ENCODE assay signal across 11 cellular contexts in the genomic region with DNA sequence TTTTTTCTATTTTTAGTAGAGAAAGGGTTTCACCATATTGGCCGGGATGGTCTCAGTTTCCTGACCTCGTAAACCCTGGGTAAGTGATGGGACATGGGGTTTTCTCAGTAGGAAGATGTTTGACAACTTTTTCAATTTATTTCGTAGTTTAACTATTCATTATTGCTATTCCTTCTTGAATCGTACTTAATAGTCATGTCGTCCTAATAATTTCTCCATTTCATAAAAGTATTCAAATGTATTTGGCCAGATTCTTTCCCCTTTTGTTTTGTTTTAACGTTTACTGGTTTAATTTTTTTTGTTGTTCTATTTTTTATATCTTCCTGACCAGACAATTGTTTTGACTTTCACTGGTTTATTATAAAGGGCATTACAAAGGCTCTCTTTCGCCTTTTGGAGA. TPM values are rescaled to one million over a fixed set of nuclear protein-coding genes. Genes with fewer than 3 reads are reported as not detected.
DNase-seq lines count a peak whose midpoint lies in the region; ATAC-seq, FAIRE-seq and TF ChIP-seq lines count a peak whose summit lies in the region.
"Had no signal": no experiment of that assay in that cellular context is flagged by ENCODE, and none has a peak within 500 bp of the region (broad histone marks: within the 10 kb centered on the region; RNA-seq: fewer than 3 reads in every experiment).

No MANE protein-coding gene starts in this region.

- H3K27ac Mint-ChIP-seq in stimulated activated naive CD8-positive, alpha-beta T cell treated with anti-CD3 and anti-CD28 coated beads, Interleukin-15, Interleukin-2, amounts not matched to agents 100 ng/mL and 50 ng/mL, for 24 hours = no peak overlapping the region
- H3K27ac Mint-ChIP-seq in activated naive CD8-positive, alpha-beta T cell treated with anti-CD3 and anti-CD28 coated beads for 36 hours = no peak overlapping the region

- no peaks in the 10 kb centered on the region for H4K20me1 ChIP-seq in HepG2 (ENCODE audit: insufficient read depth, low read length)

- H3K4me1 Mint-ChIP-seq in stimulated activated naive CD8-positive, alpha-beta T cell treated with anti-CD3 and anti-CD28 coated beads, Interleukin-15, Interleukin-2, amounts not matched to agents 100 ng/mL and 50 ng/mL, for 24 hours (ENCODE audit: low read depth) = peaks cover 30% of the 10 kb centered on the region
- peaks cover 35% of the 10 kb centered on the region for H3K4me1 Mint-ChIP-seq in activated naive CD8-positive, alpha-beta T cell treated with anti-CD3 and anti-CD28 coated beads for 36 hours

- no peak overlapping the region for H3K9ac ChIP-seq in HepG2 (ENCODE audit: insufficient read depth, low read depth, low read length)

- no peak for ATAC-seq in stimulated activated naive CD8-positive, alpha-beta T cell treated with anti-CD3 and anti-CD28 coated beads, Interleukin-15, Interleukin-2, amounts not matched to agents 100 U/mL and 50 U/mL, for 24 hours
- ATAC-seq in HepG2 = no peak
- no peak for ATAC-seq in HG02759 (IDR thresholded peaks at IDR 0.05; ENCODE audit: unreplicated experiment)

- CTCF ChIA-PET in HepG2 (lab: Yijun Ruan, JAX; ENCODE audit: low intra/inter-chr PET ratio, low total read pairs) = interaction anchor here (1.5 kb wide), 1 partner anchor 142 kb away, joined by 4 read pairs; the partner anchor contains the start of gene ZSCAN12

- POLR2A ChIA-PET in HepG2 (lab: Yijun Ruan, JAX) = interaction anchor here (0.8 to 1.9 kb wide), 4 partner anchors 9 to 48 kb away, joined by 3 to 7 read pairs (median 4); a partner anchor contains a TSS

- H3K4me2 ChIP-seq in HepG2 (ENCODE audit: low read depth, low read length) = peak overlapping the region; percentile 99

- DNase-seq in stimulated activated naive CD8-positive, alpha-beta T cell treated with anti-CD3 and anti-CD28 coated beads, Interleukin-15, Interleukin-2, amounts not matched to agents 100 U/mL and 50 U/mL, for 24 hours = no peak
- DNase-seq in activated naive CD8-positive, alpha-beta T cell treated with anti-CD3 and anti-CD28 coated beads for 36 hours = no peak
- no peak for DNase-seq in HepG2 (ENCODE audit: low spot score)
- DNase-seq in SKM-1 (lab: John Stamatoyannopoulos, UW; ENCODE audit: unreplicated experiment) = no peak
- DNase-seq in HuH-7 (ENCODE audit: low spot score) = no peak
- DNase-seq in SIG-M5 treated with dmso at 0.1 percent for 504 hours (lab: John Stamatoyannopoulos, UW; ENCODE audit: unreplicated experiment) = no peak

- no peak for TF ChIP-seq POLR2A in HepG2 (IDR thresholded peaks at IDR 0.05; ENCODE audit: insufficient read depth in 1 of 2, low read depth in 2 of 2, low read length in 2 of 2)

- no peaks in the 10 kb centered on the region for H3K36me3 Mint-ChIP-seq in stimulated activated naive CD8-positive, alpha-beta T cell treated with anti-CD3 and anti-CD28 coated beads, Interleukin-15, Interleukin-2, amounts not matched to agents 100 ng/mL and 50 ng/mL, for 24 hours (ENCODE audit: low read depth)
- H3K36me3 Mint-ChIP-seq in activated naive CD8-positive, alpha-beta T cell treated with anti-CD3 and anti-CD28 coated beads for 36 hours = peaks cover 2% of the 10 kb centered on the region

- peaks cover 77% of the 10 kb centered on the region for H3K27me3 Mint-ChIP-seq in stimulated activated naive CD8-positive, alpha-beta T cell treated with anti-CD3 and anti-CD28 coated beads, Interleukin-15, Interleukin-2, amounts not matched to agents 100 ng/mL and 50 ng/mL, for 24 hours
- H3K27me3 Mint-ChIP-seq in activated naive CD8-positive, alpha-beta T cell treated with anti-CD3 and anti-CD28 coated beads for 36 hours = peaks cover 71% of the 10 kb centered on the region

- peaks cover 22% of the 10 kb centered on the region for H3K4me1 ChIP-seq in HepG2 (ENCODE audit: insufficient read depth, low read length)

- 61% methylated on average over 7 of the region's 7 CpGs for WGBS in HepG2 (ENCODE audit: low lambda C conversion rate)

- peak overlapping the region; percentile 68 for H3K4me3 Mint-ChIP-seq in stimulated activated naive CD8-positive, alpha-beta T cell treated with anti-CD3 and anti-CD28 coated beads, Interleukin-15, Interleukin-2, amounts not matched to agents 100 ng/mL and 50 ng/mL, for 24 hours
- peak overlapping the region; percentile 80 for H3K4me3 Mint-ChIP-seq in activated naive CD8-positive, alpha-beta T cell treated with anti-CD3 and anti-CD28 coated beads for 36 hours

- H3K79me2 ChIP-seq in HepG2 (ENCODE audit: insufficient read depth, low read length) = no peaks in the 10 kb centered on the region

- no peak overlapping the region for H2AFZ ChIP-seq in HepG2 (ENCODE audit: low read length)

- TF ChIP-seq CTCF in HepG2 (CRISPR knock-in tag; IDR thresholded peaks at IDR 0.05) = no peak

- H3K9me3 Mint-ChIP-seq in stimulated activated naive CD8-positive, alpha-beta T cell treated with anti-CD3 and anti-CD28 coated beads, Interleukin-15, Interleukin-2, amounts not matched to agents 100 ng/mL and 50 ng/mL, for 24 hours = peaks cover 10% of the 10 kb centered on the region
- peaks cover 5% of the 10 kb centered on the region for H3K9me3 Mint-ChIP-seq in activated naive CD8-positive, alpha-beta T cell treated with anti-CD3 and anti-CD28 coated beads for 36 hours

- TF ChIP-seq EP300 in HepG2 (IDR thresholded peaks at IDR 0.05; ENCODE audit: low read depth in 2 of 2, low read length in 2 of 2) (no peak), HepG2 (CRISPR knock-in tag; IDR thresholded peaks at IDR 0.05; ENCODE audit: borderline replicate concordance) (no peak)

- H3K4me3 ChIP-seq in HepG2 (replicated peaks in 1 of 3; ENCODE audit: insufficient read depth in 1 of 3, low read depth in 2 of 3, low read length in 3 of 3) = peak overlapping the region; percentile 48 to 76 (median 64); a peak in 4 of 6 replicates

- FAIRE-seq in HepG2 (lab: Jason Lieb, UNC) = no peak

- intact Hi-C loops in HepG2 (cut with micrococcal nuclease; ENCODE audit: unreplicated experiment) = loop anchor here (2.0 to 5.0 kb wide), 2 partner anchors 67 to 145 kb away; partner anchors contain the start of gene ZSCAN12

- TF ChIP-seq RAD21 in HepG2 (CRISPR knock-in tag; IDR thresholded peaks at IDR 0.05) = no peak

- in situ Hi-C loops in HepG2 (cut with HindIII; ENCODE audit: extremely low pct_ligation_motif_present, low pct_unique_long_range_greater_than_20kb) = no loop called here

- no peaks in the 10 kb centered on the region for H3K36me3 ChIP-seq in HepG2 (replicated peaks in 1 of 2; ENCODE audit: control insufficient read depth in 1 of 2, insufficient read depth in 2 of 2, low read length in 2 of 2)

- no peaks in the 10 kb centered on the region for H3K9me3 ChIP-seq in HepG2 (ENCODE audit: low read length)

- no peak overlapping the region for H3K27ac ChIP-seq in HepG2 (ENCODE audit: extremely low read length, insufficient read depth, low read length)
- H3K27ac ChIP-seq: SK-N-MC had no signal

- H3K27me3 ChIP-seq in HepG2 (ENCODE audit: control insufficient read depth in 1 of 2, insufficient read depth in 2 of 2, low read length in 2 of 2) = peaks cover 0 to 3% of the 10 kb centered on the region in 2 experiments; a peak in 2 of 5 replicates

- no TSS peak for BruUV-seq in HepG2 (replicated peaks; lab: Mats Ljungman, UMichigan)

RNA-seq across cellular contexts. Expression of gene GPX5, which starts 16.3 kb away (rescaled TPM):
- not detected for total RNA-seq in activated naive CD8-positive, alpha-beta T cell treated with anti-CD3 and anti-CD28 coated beads for 36 hours
- total RNA-seq in HepG2 (2016; rRNA removed; fragmentation: Illumina TruSeq; extraction: Trizol) = not detected in 2 replicates
- total RNA-seq in HepG2 (2016; cell fraction: cytosol; rRNA removed; fragmentation: Illumina TruSeq; extraction: Trizol; ENCODE audit: low read depth) = not detected in 2 replicates
- total RNA-seq in HepG2 (2016; cell fraction: insoluble cytoplasmic fraction; rRNA removed; fragmentation: Illumina TruSeq; extraction: Trizol) = not detected in 2 replicates
- total RNA-seq in HepG2 (2016; cell fraction: membrane; rRNA removed; fragmentation: Illumina TruSeq; extraction: Trizol) = not detected in 2 replicates
- total RNA-seq in HepG2 (2016; cell fraction: nucleus; rRNA removed; fragmentation: Illumina TruSeq; extraction: Trizol) = not detected in 2 replicates
- polyA plus RNA-seq in HepG2 (2011; rRNA removed) = not detected in 2 replicates
- not detected in 2 replicates for polyA plus RNA-seq in HepG2 (2011; cell fraction: cytosol; rRNA removed)
- not detected in 2 replicates for polyA plus RNA-seq in HepG2 (2011; cell fraction: nucleus; rRNA removed)
- polyA plus RNA-seq in HepG2 (2012) = not detected in 2 replicates
- not detected in 2 replicates for polyA plus RNA-seq in HepG2 (2016; cell fraction: cytosol; fragmentation: Illumina TruSeq; extraction: Trizol; ENCODE audit: low read depth)
- polyA plus RNA-seq in HepG2 (2016; cell fraction: insoluble cytoplasmic fraction; fragmentation: Illumina TruSeq; extraction: Trizol; ENCODE audit: low read depth) = not detected in 2 replicates
- not detected in 2 replicates for polyA plus RNA-seq in HepG2 (2016; cell fraction: membrane; fragmentation: Illumina TruSeq; extraction: Trizol; ENCODE audit: low read depth)
- polyA plus RNA-seq in HepG2 (2016; cell fraction: nucleus; fragmentation: Illumina TruSeq; extraction: Trizol; ENCODE audit: insufficient read depth, low read depth) = not detected in 2 replicates
- not detected in 2 replicates for polyA minus RNA-seq in HepG2 (2011; rRNA and poly(A)+ RNA removed; ENCODE audit: low replicate concordance)
- not detected in 2 replicates for polyA minus RNA-seq in HepG2 (2011; cell fraction: cytosol; rRNA and poly(A)+ RNA removed)
- polyA minus RNA-seq in HepG2 (2011; cell fraction: nucleus; rRNA and poly(A)+ RNA removed) = not detected in 2 replicates
- total RNA-seq: mesenteric fat pad had no signal
- polyA plus RNA-seq: BJ had no signal

RNA-seq across cellular contexts. Expression of gene GPX6, which starts 26.4 kb away (rescaled TPM):
- total RNA-seq in activated naive CD8-positive, alpha-beta T cell treated with anti-CD3 and anti-CD28 coated beads for 36 hours = not detected
- total RNA-seq in HepG2 (2016; rRNA removed; fragmentation: Illumina TruSeq; extraction: Trizol) = not detected in 2 replicates
- not detected in 2 replicates for total RNA-seq in HepG2 (2016; cell fraction: cytosol; rRNA removed; fragmentation: Illumina TruSeq; extraction: Trizol; ENCODE audit: low read depth)
- total RNA-seq in HepG2 (2016; cell fraction: insoluble cytoplasmic fraction; rRNA removed; fragmentation: Illumina TruSeq; extraction: Trizol) = not detected in 2 replicates
- total RNA-seq in HepG2 (2016; cell fraction: membrane; rRNA removed; fragmentation: Illumina TruSeq; extraction: Trizol) = not detected in 2 replicates
- not detected in 2 replicates for total RNA-seq in HepG2 (2016; cell fraction: nucleus; rRNA removed; fragmentation: Illumina TruSeq; extraction: Trizol)
- polyA plus RNA-seq in HepG2 (2011; rRNA removed) = not detected in 2 replicates
- polyA plus RNA-seq in HepG2 (2011; cell fraction: cytosol; rRNA removed) = not detected in 2 replicates
- not detected in 2 replicates for polyA plus RNA-seq in HepG2 (2011; cell fraction: nucleus; rRNA removed)
- not detected in 2 replicates for polyA plus RNA-seq in HepG2 (2012)
- not detected in 2 replicates for polyA plus RNA-seq in HepG2 (2016; cell fraction: cytosol; fragmentation: Illumina TruSeq; extraction: Trizol; ENCODE audit: low read depth)
- not detected in 2 replicates for polyA plus RNA-seq in HepG2 (2016; cell fraction: insoluble cytoplasmic fraction; fragmentation: Illumina TruSeq; extraction: Trizol; ENCODE audit: low read depth)
- not detected in 2 replicates for polyA plus RNA-seq in HepG2 (2016; cell fraction: membrane; fragmentation: Illumina TruSeq; extraction: Trizol; ENCODE audit: low read depth)
- polyA plus RNA-seq in HepG2 (2016; cell fraction: nucleus; fragmentation: Illumina TruSeq; extraction: Trizol; ENCODE audit: insufficient read depth, low read depth) = not detected in 2 replicates
- not detected in 2 replicates for polyA minus RNA-seq in HepG2 (2011; rRNA and poly(A)+ RNA removed; ENCODE audit: low replicate concordance)
- not detected in 2 replicates for polyA minus RNA-seq in HepG2 (2011; cell fraction: cytosol; rRNA and poly(A)+ RNA removed)
- polyA minus RNA-seq in HepG2 (2011; cell fraction: nucleus; rRNA and poly(A)+ RNA removed) = not detected in 2 replicates
- total RNA-seq: mesenteric fat pad had no signal
- polyA plus RNA-seq: BJ had no signal
